34 cellular contexts compared by ENCODE assay signal in genomic region chrX:136477026-136477425, GRCh38. TPM values are rescaled to one million over a fixed set of nuclear protein-coding genes. Genes with fewer than 3 reads are reported as not detected.
A peak's percentile ranks its signal among the peaks of the same experiment; 100 is the strongest.
DNase-seq lines count a peak whose midpoint lies in the region; ATAC-seq and TF ChIP-seq lines count a peak whose summit lies in the region.
"Had no signal": no experiment of that assay in that cellular context is flagged by ENCODE, and none has a peak within 500 bp of the region (broad histone marks: within the 10 kb centered on the region; RNA-seq: fewer than 3 reads in every experiment).

No MANE protein-coding gene starts in this region.

- peak; percentile 17 for DNase-seq in activated CD4-positive, alpha-beta T cell treated with anti-CD3 and anti-CD28 coated beads for 36 hours
- DNase-seq in activated CD4-positive, alpha-beta T cell treated with anti-CD3 and anti-CD28 coated beads, Interleukin-2, amount 50 U/mL, for 4 hours, result no peak
- DNase-seq in HT-29 (ENCODE audit: low spot score) (peak; percentile 24), WERI-Rb-1 (peak; percentile 8), kidney tubule cell (ENCODE audit: low spot score) (peak; percentile 4), cerebellar nuclear complex (lab: John Stamatoyannopoulos, UW) (no peak)
- no peak for DNase-seq in stimulated activated CD4-positive, alpha-beta T cell treated with anti-CD3 and anti-CD28 coated beads, Interleukin-4, amount 100 ng/mL, for 4 hours
- DNase-seq: 8988T; activated CD4-positive, alpha-beta T cell treated with anti-CD3 and anti-CD28 coated beads for 4 hours; activated naive CD4-positive, alpha-beta T cell treated with anti-CD3 and anti-CD28 coated beads, Interleukin-2, amount 50 U/mL, for 16 hours; amniotic stem cell; brain microvascular endothelial cell; CD4-positive, CD25-positive, alpha-beta regulatory T cell; effector CD8-positive, alpha-beta T cell; immature natural killer cell; KBM-7; NCI-H1436 treated with DMSO at 0.1 percent for 48 hours; NCI-H2107; NCI-H446 treated with DMSO at 0.1 percent for 48 hours; NCI-H82; stimulated activated naive CD8-positive, alpha-beta T cell treated with anti-CD3 and anti-CD28 coated beads, Interleukin-15, Interleukin-2, amounts not matched to agents 100 U/mL and 50 U/mL, for 24 hours; T-helper 2 cell; uterus had no signal

- H3K4me3 ChIP-seq in WERI-Rb-1 (ENCODE audit: low read depth, low read length), result no peak overlapping the region
- H3K4me3 ChIP-seq: esophagus muscularis mucosa, SK-N-MC, thoracic aorta, uterus had no signal

- intact Hi-C loops in activated CD4-positive, alpha-beta T cell treated with anti-CD3 and anti-CD28 coated beads for 36 hours (cut with DNase I, micrococcal nuclease), result loop anchor here in 1 of 2 experiments (5.0 kb wide), 1 partner anchor 75 kb away; no protein-coding TSS in a partner anchor

- no peaks in the 10 kb centered on the region for H3K9me3 Mint-ChIP-seq in activated CD4-positive, alpha-beta T cell treated with anti-CD3 and anti-CD28 coated beads for 36 hours (ENCODE audit: low read depth)
- H3K9me3 Mint-ChIP-seq: immature natural killer cell had no signal

- CTCF ChIA-PET in activated CD4-positive, alpha-beta T cell treated with anti-CD3 and anti-CD28 coated beads for 36 hours (lab: Charles Lee), result interaction anchor here (0.6 to 1.5 kb wide), 5 partner anchors 71 to 574 kb away, joined by 3 to 4 read pairs (median 3); no protein-coding TSS in a partner anchor

- H3K27ac ChIP-seq in WERI-Rb-1, result no peak overlapping the region
- H3K27ac ChIP-seq: brain microvascular endothelial cell, esophagus muscularis mucosa, neutrophil, SK-N-MC, thoracic aorta, uterus had no signal

- H3K4me3 Mint-ChIP-seq in activated CD4-positive, alpha-beta T cell treated with anti-CD3 and anti-CD28 coated beads for 36 hours, result no peak overlapping the region
- H3K4me3 Mint-ChIP-seq: CD4-positive, CD25-positive, alpha-beta regulatory T cell; immature natural killer cell had no signal

- H3K27me3 Mint-ChIP-seq in activated CD4-positive, alpha-beta T cell treated with anti-CD3 and anti-CD28 coated beads for 36 hours, result no peaks in the 10 kb centered on the region
- H3K27me3 Mint-ChIP-seq: progenitor cell of endocrine pancreas had no signal

- peaks cover 33% of the 10 kb centered on the region for H3K27me3 ChIP-seq in WERI-Rb-1 (ENCODE audit: insufficient read depth, low read depth, severe bottlenecking)
- H3K27me3 ChIP-seq: brain microvascular endothelial cell, esophagus muscularis mucosa, neutrophil, uterus had no signal

- POLR2A ChIA-PET in activated CD4-positive, alpha-beta T cell treated with anti-CD3 and anti-CD28 coated beads for 36 hours (lab: Charles Lee), result no interaction called here

- no peaks in the 10 kb centered on the region for H3K36me3 Mint-ChIP-seq in activated CD4-positive, alpha-beta T cell treated with anti-CD3 and anti-CD28 coated beads for 36 hours (ENCODE audit: low read depth)
- H3K36me3 Mint-ChIP-seq: CD4-positive, CD25-positive, alpha-beta regulatory T cell; immature natural killer cell had no signal

- H3K27ac Mint-ChIP-seq in activated CD4-positive, alpha-beta T cell treated with anti-CD3 and anti-CD28 coated beads for 36 hours, result no peak overlapping the region
- H3K27ac Mint-ChIP-seq: CD4-positive, CD25-positive, alpha-beta regulatory T cell; immature natural killer cell; progenitor cell of endocrine pancreas had no signal

- no peak; the same call in 1 of the 2 replicates for TF ChIP-seq CTCF in WERI-Rb-1 (IDR thresholded peaks at IDR 0.05; ENCODE audit: low read depth, low read length)

- no peaks in the 10 kb centered on the region for H3K4me1 Mint-ChIP-seq in activated CD4-positive, alpha-beta T cell treated with anti-CD3 and anti-CD28 coated beads for 36 hours
- H3K4me1 Mint-ChIP-seq: immature natural killer cell had no signal

- H3K9me3 ChIP-seq in WERI-Rb-1 (ENCODE audit: severe bottlenecking), result no peaks in the 10 kb centered on the region
- H3K9me3 ChIP-seq: esophagus muscularis mucosa, neutrophil, thoracic aorta, uterus had no signal

- H3K36me3 ChIP-seq in WERI-Rb-1, result no peaks in the 10 kb centered on the region
- H3K36me3 ChIP-seq: brain microvascular endothelial cell, esophagus muscularis mucosa, neutrophil, thoracic aorta, uterus had no signal

- peak; percentile 47 for ATAC-seq in activated CD4-positive, alpha-beta T cell treated with anti-CD3 and anti-CD28 coated beads for 36 hours
- no peak for ATAC-seq in GM19397 (IDR thresholded peaks at IDR 0.05; ENCODE audit: unreplicated experiment)
- ATAC-seq: HCT116; left lobe of liver; stimulated activated naive CD8-positive, alpha-beta T cell treated with anti-CD3 and anti-CD28 coated beads, Interleukin-15, Interleukin-2, amounts not matched to agents 100 U/mL and 50 U/mL, for 24 hours had no signal

RNA-seq across cellular contexts. Expression of gene BRS3, which starts 10.7 kb away (rescaled TPM):
- total RNA-seq in activated CD4-positive, alpha-beta T cell treated with anti-CD3 and anti-CD28 coated beads for 36 hours, result not detected
- total RNA-seq in HT-29 (2014; rRNA removed; shearing (Covaris generic)), result not detected in 2 replicates
- total RNA-seq: CD4-positive, CD25-positive, alpha-beta regulatory T cell; esophagus muscularis mucosa; left lobe of liver; mesenteric fat pad; myocyte; thoracic aorta had no signal

RNA-seq across cellular contexts. Expression of gene HTATSF1, which starts 20.4 kb away (rescaled TPM):
- 10 to 100 TPM; 34.8 to 42.3 TPM for total RNA-seq in activated CD4-positive, alpha-beta T cell treated with anti-CD3 and anti-CD28 coated beads for 36 hours
- total RNA-seq in HT-29 (2014; rRNA removed; shearing (Covaris generic)), result 60.7 and 66.4 TPM in 2 replicates

RNA-seq across cellular contexts. Expression of gene VGLL1, which starts 55.0 kb away (rescaled TPM):
- not detected for total RNA-seq in activated CD4-positive, alpha-beta T cell treated with anti-CD3 and anti-CD28 coated beads for 36 hours
- 3.5 and 4.7 TPM in 2 replicates for total RNA-seq in HT-29 (2014; rRNA removed; shearing (Covaris generic))
- total RNA-seq: CD4-positive, CD25-positive, alpha-beta regulatory T cell; esophagus muscularis mucosa; frontal cortex; left lobe of liver; mesenteric fat pad; myocyte; thoracic aorta had no signal

Comparison
In these comparisons a context has a peak if more than half of its experiments do, and no peak if none do; other contexts are left out.
1. DNase-seq: peak in activated CD4-positive, alpha-beta T cell treated with anti-CD3 and anti-CD28 coated beads for 36 hours (single experiment), HT-29 (single experiment), WERI-Rb-1 (single experiment) and kidney tubule cell (single experiment); none in activated CD4-positive, alpha-beta T cell treated with anti-CD3 and anti-CD28 coated beads, Interleukin-2, amount 50 U/mL, for 4 hours (0 of 2), cerebellar nuclear complex (0 of 2) and stimulated activated CD4-positive, alpha-beta T cell treated with anti-CD3 and anti-CD28 coated beads, Interleukin-4, amount 100 ng/mL, for 4 hours (0 of 2).